Comparison of ENCODE assay signal across 16 cellular contexts in the genomic region with DNA sequence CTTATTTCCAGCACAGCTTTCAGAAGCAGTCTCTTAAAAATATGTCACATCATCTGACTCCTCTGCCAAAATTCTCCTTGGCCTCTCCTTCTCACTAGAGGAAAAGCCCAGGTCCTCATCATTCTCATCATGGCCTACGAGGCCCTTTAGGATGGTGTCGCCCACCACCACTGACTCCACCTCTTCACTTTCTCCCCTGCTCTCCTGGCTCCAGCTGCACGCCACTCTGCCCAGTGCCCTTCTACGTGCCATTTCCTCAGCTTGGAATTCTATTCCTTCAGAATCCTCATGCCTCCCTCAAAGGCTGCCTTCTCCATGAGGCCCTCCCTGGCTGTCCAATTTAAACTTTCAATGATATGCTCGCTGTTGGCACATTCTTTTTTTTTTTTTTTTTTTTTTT. TPM values are rescaled to one million over a fixed set of nuclear protein-coding genes. Genes with fewer than 3 reads are reported as not detected.
A peak's percentile ranks its signal among the peaks of the same experiment; 100 is the strongest.
DNase-seq lines count a peak whose midpoint lies in the region; ATAC-seq and TF ChIP-seq lines count a peak whose summit lies in the region.
"Had no signal": no experiment of that assay in that cellular context is flagged by ENCODE, and none has a peak within 500 bp of the region (broad histone marks: within the 10 kb centered on the region; RNA-seq: fewer than 3 reads in every experiment).

No MANE protein-coding gene starts in this region.

- peak overlapping the region in 2 of 4 donors; percentile 30 to 88 for H3K4me3 Mint-ChIP-seq in IgD-negative memory B cell
- H3K4me3 Mint-ChIP-seq: central memory CD8-positive, alpha-beta T cell had no signal

- H3K4me1 Mint-ChIP-seq in IgD-negative memory B cell: peaks cover 47 to 63% (median 48%) of the 10 kb centered on the region in 3 donors

- no peaks in the 10 kb centered on the region for H4K20me1 ChIP-seq in BLaER1 treated with 17β-estradiol and CSF1 and Interleukin-3, amounts not matched to agents 10 nM and 100 nM

- peak overlapping the region; percentile 89 to 98 (median 94) for H3K4me2 ChIP-seq in BLaER1 treated with 17β-estradiol and CSF1 and Interleukin-3, amounts not matched to agents 10 nM and 100 nM
- H3K4me2 ChIP-seq: PC-9 had no signal

- no peaks in the 10 kb centered on the region for H3K9me3 Mint-ChIP-seq in IgD-negative memory B cell
- H3K9me3 Mint-ChIP-seq: central memory CD8-positive, alpha-beta T cell; naive B cell had no signal

- no peaks in the 10 kb centered on the region for H3K36me3 ChIP-seq in BLaER1 treated with 17β-estradiol and CSF1 and Interleukin-3, amounts not matched to agents 10 nM and 100 nM
- H3K36me3 ChIP-seq in psoas muscle (ENCODE audit: insufficient read depth in 1 of 2, low read depth in 1 of 2): no peaks in the 10 kb centered on the region

- H3K9ac ChIP-seq in BLaER1 treated with 17β-estradiol and CSF1 and Interleukin-3, amounts not matched to agents 10 nM and 100 nM: peak overlapping the region in 3 of 11 experiments; percentile 84 to 86 (median 84); a peak in 3 of 22 replicates

- 79 to 84% (median 84%) methylated on average over 5 of the region's 5 CpGs for WGBS in psoas muscle, 3 donors

- peak overlapping the region in 9 of 11 experiments; percentile 81 to 99 (median 93); a peak in 15 of 22 replicates for H3K27ac ChIP-seq in BLaER1 treated with 17β-estradiol and CSF1 and Interleukin-3, amounts not matched to agents 10 nM and 100 nM
- H3K27ac ChIP-seq in foreskin keratinocyte: peak overlapping the region; percentile 69
- H3K27ac ChIP-seq in psoas muscle: peak overlapping the region; percentile 91
- H3K27ac ChIP-seq: PC-9 had no signal

- TF ChIP-seq CTCF in foreskin keratinocyte (conservative IDR thresholded peaks at IDR 0.05) (no peak), psoas muscle (IDR thresholded peaks at IDR 0.05) (no peak)

- no peaks in the 10 kb centered on the region for H3K9me3 ChIP-seq in BLaER1 treated with 17β-estradiol and CSF1 and Interleukin-3, amounts not matched to agents 10 nM and 100 nM (replicated peaks in 1 of 11)
- H3K9me3 ChIP-seq in psoas muscle: no peaks in the 10 kb centered on the region

- H3K4me1 ChIP-seq in BLaER1 treated with 17β-estradiol and CSF1 and Interleukin-3, amounts not matched to agents 10 nM and 100 nM: peaks cover 98 to 100% (median 100%) of the 10 kb centered on the region in 10 experiments
- H3K4me1 ChIP-seq in foreskin keratinocyte: peaks cover 25% of the 10 kb centered on the region
- peaks cover 95% of the 10 kb centered on the region for H3K4me1 ChIP-seq in psoas muscle

- intact Hi-C loops in psoas muscle (cut with DNase I): no loop called here

- no peaks in the 10 kb centered on the region for H3K27me3 Mint-ChIP-seq in IgD-negative memory B cell
- H3K27me3 Mint-ChIP-seq: central memory CD8-positive, alpha-beta T cell; naive B cell had no signal

- no peak for ATAC-seq in foreskin keratinocyte
- no peak for ATAC-seq in psoas muscle
- ATAC-seq in GM19397 (IDR thresholded peaks at IDR 0.05; ENCODE audit: unreplicated experiment): no peak
- no peak for ATAC-seq in GM18498 (IDR thresholded peaks at IDR 0.05; ENCODE audit: unreplicated experiment)

- peaks cover 2% of the 10 kb centered on the region for H3K36me3 Mint-ChIP-seq in IgD-negative memory B cell
- H3K36me3 Mint-ChIP-seq: naive B cell had no signal

- DNase-seq in foreskin keratinocyte (no peak), psoas muscle (no peak), LoVo (ENCODE audit: low spot score) (no peak), NCI-H2171 treated with DMSO at 0.1 percent for 48 hours (lab: John Stamatoyannopoulos, UW) (no peak)
- DNase-seq: kidney; naive B cell; NCI-H2081; NCI-H69; PC-9; stimulated activated CD4-positive, alpha-beta T cell treated with anti-CD3 and anti-CD28 coated beads, Interleukin-4, amount 100 ng/mL, for 4 hours had no signal

- no peaks in the 10 kb centered on the region for H3K27me3 ChIP-seq in BLaER1 treated with 17β-estradiol and CSF1 and Interleukin-3, amounts not matched to agents 10 nM and 100 nM
- H3K27me3 ChIP-seq in foreskin keratinocyte: no peaks in the 10 kb centered on the region
- no peaks in the 10 kb centered on the region for H3K27me3 ChIP-seq in psoas muscle (ENCODE audit: insufficient read depth in 3 of 3, low read length in 2 of 3)

- H3K4me3 ChIP-seq in BLaER1 treated with 17β-estradiol and CSF1 and Interleukin-3, amounts not matched to agents 10 nM and 100 nM: no peak overlapping the region
- H3K4me3 ChIP-seq in psoas muscle: no peak overlapping the region
- H3K4me3 ChIP-seq: PC-9 had no signal

- H3K27ac Mint-ChIP-seq in IgD-negative memory B cell: peak overlapping the region in 2 of 3 donors; percentile 9 to 87

RNA-seq across cellular contexts. Expression of a gene that starts 25.3 kb away (rescaled TPM):
- 202 TPM for polyA plus RNA-seq in IgD-negative memory B cell
- total RNA-seq in foreskin keratinocyte: 25.5 and 26.5 TPM in 2 replicates
- polyA plus RNA-seq in foreskin keratinocyte: 15.0 and 19.0 TPM in 2 replicates
- total RNA-seq in psoas muscle: 100 to 1,000 TPM in 3 of 4 donors, 10 to 100 TPM in 1; 83.0 to 360 (median 224) TPM
- 100 to 1,000 TPM in 1 of 3 donors, 10 to 100 TPM in 2; 17.6 to 119 (median 60.4) TPM for polyA plus RNA-seq in psoas muscle

RNA-seq across cellular contexts. Expression of a gene that starts 50.6 kb away (rescaled TPM):
- polyA plus RNA-seq in IgD-negative memory B cell (0.75 TPM), foreskin keratinocyte (not detected in 2 replicates), psoas muscle (under 1 TPM in 2 of 3 donors, not detected in 1; 0.04 to 0.10 TPM)
- total RNA-seq in foreskin keratinocyte (not detected in 2 replicates), psoas muscle (under 1 TPM in 2 of 4 donors, not detected in 2; 0.08 to 0.27 TPM)
- total RNA-seq: endothelial cell of umbilical vein, PC-9 had no signal
- polyA plus RNA-seq: endothelial cell of umbilical vein had no signal
